In genomic region chrX:41921492-41922124, GRCh38 we compare ENCODE assay signal across 8 cellular contexts. TPM values are rescaled to one million over a fixed set of nuclear protein-coding genes. Genes with fewer than 3 reads are reported as not detected.
DNase-seq lines count a peak whose midpoint lies in the region; TF ChIP-seq lines count a peak whose summit lies in the region.

No MANE protein-coding gene starts in this region.

- no peak for TF ChIP-seq CTCF in kidney epithelial cell (IDR thresholded peaks at IDR 0.05; ENCODE audit: insufficient read depth, low read length, poor library complexity, severe bottlenecking)
- TF ChIP-seq CTCF in tibial nerve (IDR thresholded peaks at IDR 0.05) = no peak

- H3K4me1 Mint-ChIP-seq in activated naive CD8-positive, alpha-beta T cell treated with anti-CD3 and anti-CD28 coated beads for 36 hours = peaks cover 32% of the 10 kb centered on the region

- H3K27ac Mint-ChIP-seq in activated naive CD8-positive, alpha-beta T cell treated with anti-CD3 and anti-CD28 coated beads for 36 hours = peak overlapping the region; percentile 92

- TF ChIP-seq EP300 in tibial nerve (IDR thresholded peaks at IDR 0.05) = peak in 1 of 2 donors; percentile 20

- H3K4me3 ChIP-seq in Jurkat, Clone E6-1 (ENCODE audit: low read length) = peak overlapping the region; percentile 64
- H3K4me3 ChIP-seq in kidney epithelial cell (ENCODE audit: low read depth, low read length) = peak overlapping the region; percentile 77
- H3K4me3 ChIP-seq in tibial nerve = peak overlapping the region; percentile 35 to 66 (median 54)

- TF ChIP-seq POLR2A in tibial nerve (IDR thresholded peaks at IDR 0.05) = no peak

- H3K9me3 Mint-ChIP-seq in activated naive CD8-positive, alpha-beta T cell treated with anti-CD3 and anti-CD28 coated beads for 36 hours = no peaks in the 10 kb centered on the region

- DNase-seq in Jurkat, Clone E6-1 (ENCODE audit: low read depth, low spot score) = no peak
- DNase-seq in activated naive CD8-positive, alpha-beta T cell treated with anti-CD3 and anti-CD28 coated beads for 36 hours = no peak
- DNase-seq in kidney epithelial cell (ENCODE audit: low read depth) (no peak), tibial nerve (ENCODE audit: low spot score in 2 of 2) (peak in 1 of 2 donors; percentile 4), COR-L47 (lab: John Stamatoyannopoulos, UW) (no peak)
- no peak for DNase-seq in stimulated activated naive CD4-positive, alpha-beta T cell (lab: John Stamatoyannopoulos, UW)
- no peak for DNase-seq in NK-92 treated with Interleukin-12 subunit alpha and Interleukin-12 subunit beta, amount 100 ng/mL, for 24 hours (lab: John Stamatoyannopoulos, UW)

- H3K27me3 ChIP-seq in kidney epithelial cell (ENCODE audit: control insufficient read depth, insufficient read depth, low read length) (no peaks in the 10 kb centered on the region), tibial nerve (no peaks in the 10 kb centered on the region)

- H3K9ac ChIP-seq in ES-I3 (ENCODE audit: low read depth, low read length) = peak overlapping the region; percentile 75

- no peaks in the 10 kb centered on the region for H3K36me3 ChIP-seq in ES-I3 (ENCODE audit: insufficient read depth, low read length)
- no peaks in the 10 kb centered on the region for H3K36me3 ChIP-seq in kidney epithelial cell (ENCODE audit: control insufficient read depth, insufficient read depth, low read length)
- H3K36me3 ChIP-seq in tibial nerve = no peaks in the 10 kb centered on the region

- 1 to 26% methylated on average over 4 of the region's 4 CpGs for WGBS in tibial nerve, 2 donors

- H3K9me3 ChIP-seq in ES-I3 (ENCODE audit: control insufficient read depth, insufficient read depth, low read length) (no peaks in the 10 kb centered on the region), tibial nerve (no peaks in the 10 kb centered on the region)

- no peaks in the 10 kb centered on the region for H3K27me3 Mint-ChIP-seq in activated naive CD8-positive, alpha-beta T cell treated with anti-CD3 and anti-CD28 coated beads for 36 hours

- H3K36me3 Mint-ChIP-seq in activated naive CD8-positive, alpha-beta T cell treated with anti-CD3 and anti-CD28 coated beads for 36 hours = no peaks in the 10 kb centered on the region

- H3K27ac ChIP-seq in tibial nerve = peak overlapping the region in 2 of 4 donors; percentile 84 to 89

- H3K4me1 ChIP-seq in ES-I3 (ENCODE audit: insufficient read depth, low read length) = peaks cover 8% of the 10 kb centered on the region; the same call in 1 of the 2 replicates
- H3K4me1 ChIP-seq in tibial nerve = peaks cover 0 to 13% (median 0%) of the 10 kb centered on the region in 4 donors

- peak overlapping the region; percentile 92 for H3K4me3 Mint-ChIP-seq in activated naive CD8-positive, alpha-beta T cell treated with anti-CD3 and anti-CD28 coated beads for 36 hours

RNA-seq across cellular contexts. Expression of gene CASK, which starts 1.7 kb away (rescaled TPM):
- 13.4 TPM for polyA plus RNA-seq in Jurkat, Clone E6-1 (2012; ENCODE audit: insufficient read depth, insufficient read length)
- 10 to 100 TPM; 16.6 to 20.4 TPM for total RNA-seq in activated naive CD8-positive, alpha-beta T cell treated with anti-CD3 and anti-CD28 coated beads for 36 hours
- total RNA-seq in kidney epithelial cell (45.5 and 69.1 TPM in 2 replicates), tibial nerve (10 to 100 TPM; 34.3 to 52.8 (median 40.7) TPM)
